Comparison of ENCODE assay signal across 8 cellular contexts in the genomic region with DNA sequence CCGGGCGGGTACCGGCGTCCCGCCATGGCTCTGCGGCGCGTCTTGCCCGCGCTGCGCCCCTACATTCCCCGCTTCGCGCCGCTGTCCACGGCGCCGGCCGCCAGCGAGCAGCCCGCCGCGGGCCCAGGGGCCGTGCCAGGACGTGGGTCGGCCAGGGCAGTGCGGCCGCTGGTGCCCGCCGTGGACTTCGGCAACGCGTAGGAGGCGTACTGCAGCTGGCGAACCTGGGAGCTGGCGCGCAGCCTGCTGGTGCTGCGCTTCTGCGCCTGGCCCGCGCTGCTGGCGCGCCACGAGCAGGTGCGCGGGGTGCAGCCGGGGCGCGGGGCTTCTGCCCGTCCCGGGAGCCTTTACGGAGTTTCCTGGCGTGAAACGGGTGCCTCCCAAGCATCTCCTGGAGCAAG. TPM values are rescaled to one million over a fixed set of nuclear protein-coding genes. Genes with fewer than 3 reads are reported as not detected.
DNase-seq lines count a peak whose midpoint lies in the region; ATAC-seq, FAIRE-seq and TF ChIP-seq lines count a peak whose summit lies in the region.

No MANE protein-coding gene starts in this region.

- H3K4me3 ChIP-seq in coronary artery (peak overlapping the region; percentile 83), mucosa of rectum (ENCODE audit: low read length in 2 of 2) (peak overlapping the region; percentile 44 to 58), kidney (ENCODE audit: low read length in 2 of 2) (peak overlapping the region in 1 of 2 donors; percentile 37)

- DNase-seq in NCI-H82 (lab: John Stamatoyannopoulos, UW): peak; percentile 68
- no peak for DNase-seq in NCI-H82 treated with DMSO at 0.1 percent for 48 hours (lab: John Stamatoyannopoulos, UW; ENCODE audit: unreplicated experiment)
- DNase-seq in NCI-H69 (lab: John Stamatoyannopoulos, UW): peak; percentile 68
- no peak for DNase-seq in coronary artery (ENCODE audit: low spot score)
- DNase-seq in kidney: no peak
- no peak for DNase-seq in dedifferentiated amniotic fluid mesenchymal stem cell (ENCODE audit: extremely low spot score)

- H3K36me3 ChIP-seq in mucosa of rectum (ENCODE audit: control insufficient read depth in 2 of 2, insufficient read depth in 2 of 2, low read length in 2 of 2) (no peaks in the 10 kb centered on the region), kidney (ENCODE audit: control insufficient read depth in 1 of 2, insufficient read depth in 2 of 2, low read length in 2 of 2) (no peaks in the 10 kb centered on the region)

- no peak for ATAC-seq in GM21423 (IDR thresholded peaks at IDR 0.05; ENCODE audit: unreplicated experiment)

- H3K27ac ChIP-seq in coronary artery (peak overlapping the region in 1 of 2 donors; percentile 20), mucosa of rectum (ENCODE audit: low read depth in 2 of 2, low read length in 2 of 2) (no peak overlapping the region), kidney (ENCODE audit: low read depth in 2 of 2, low read length in 2 of 2) (no peak overlapping the region)

- no peak for FAIRE-seq in kidney (lab: Jason Lieb, UNC)

- intact Hi-C loops in kidney (cut with DNase I): loop anchor here (10.0 kb wide), 1 partner anchor 145 kb away; a partner anchor contains a TSS

- H3K9ac ChIP-seq in mucosa of rectum (ENCODE audit: low read depth in 1 of 2, low read length in 2 of 2) (peak overlapping the region in 1 of 2 donors; percentile 12), kidney (ENCODE audit: low read length in 2 of 2) (no peak overlapping the region)

- H3K27me3 ChIP-seq in mucosa of rectum (ENCODE audit: control insufficient read depth in 2 of 2, insufficient read depth in 2 of 2, low read length in 2 of 2): peaks cover 4 to 8% of the 10 kb centered on the region in 2 donors

- H3K9me3 ChIP-seq in mucosa of rectum (ENCODE audit: control insufficient read depth in 2 of 2, low read length in 2 of 2) (no peaks in the 10 kb centered on the region), kidney (ENCODE audit: control insufficient read depth in 1 of 2, low read length in 2 of 2) (no peaks in the 10 kb centered on the region)

- H3K4me1 ChIP-seq in mucosa of rectum (ENCODE audit: control insufficient read depth in 2 of 2, insufficient read depth in 2 of 2, low read length in 2 of 2): peaks cover 3 to 7% of the 10 kb centered on the region in 2 donors
- peaks cover 0 to 4% of the 10 kb centered on the region in 2 donors for H3K4me1 ChIP-seq in kidney (ENCODE audit: control insufficient read depth in 1 of 2, insufficient read depth in 1 of 2, low read depth in 1 of 2, low read length in 2 of 2)

- TF ChIP-seq CTCF in coronary artery (IDR thresholded peaks at IDR 0.05): no peak
- no peak for TF ChIP-seq CTCF in kidney (IDR thresholded peaks at IDR 0.05; ENCODE audit: borderline replicate concordance, extremely low read depth, insufficient read depth)

RNA-seq across cellular contexts. Expression of a gene that starts 20.1 kb away (rescaled TPM):
- total RNA-seq in kidney: 35.3 TPM
- polyA plus RNA-seq in kidney (ENCODE audit: insufficient read depth, low read depth, low replicate concordance): 137 TPM

RNA-seq across cellular contexts. Expression of a gene that starts 31.6 kb away (rescaled TPM):
- 1.2 TPM for total RNA-seq in kidney
- 2.5 TPM for polyA plus RNA-seq in kidney (ENCODE audit: insufficient read depth, low read depth, low replicate concordance)

Comparison
In these comparisons a context has a peak if more than half of its experiments do, and no peak if none do; other contexts are left out.
1. DNase-seq: peak in NCI-H82 (single experiment) and NCI-H69 (single experiment); none in NCI-H82 treated with DMSO at 0.1 percent for 48 hours (single experiment), coronary artery (single experiment), kidney (single experiment) and dedifferentiated amniotic fluid mesenchymal stem cell (single experiment).